Comparison of ENCODE assay signal across 25 cellular contexts in the genomic region with DNA sequence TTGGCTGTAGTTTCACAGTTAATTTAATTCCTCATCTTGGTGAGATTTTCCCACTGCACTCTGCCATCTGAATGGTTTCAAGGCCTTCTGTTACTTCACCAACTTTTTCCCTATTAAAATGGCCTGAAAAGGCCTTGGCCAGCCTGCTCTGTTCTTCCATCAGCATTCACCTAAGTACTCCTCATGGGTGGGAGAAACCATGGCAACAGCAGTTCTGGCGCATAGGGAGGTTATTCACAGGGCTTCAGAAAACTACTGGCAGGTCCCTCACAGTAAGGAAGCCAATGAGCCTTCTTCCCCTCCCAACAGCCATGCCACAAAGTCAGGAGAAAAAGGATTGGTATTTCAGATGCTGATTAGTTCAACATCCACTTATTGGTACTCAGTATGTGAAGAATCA. TPM values are rescaled to one million over a fixed set of nuclear protein-coding genes. Genes with fewer than 3 reads are reported as not detected.
DNase-seq lines count a peak whose midpoint lies in the region; ATAC-seq and TF ChIP-seq lines count a peak whose summit lies in the region.
"Had no signal": no experiment of that assay in that cellular context is flagged by ENCODE, and none has a peak within 500 bp of the region (broad histone marks: within the 10 kb centered on the region; RNA-seq: fewer than 3 reads in every experiment).

No MANE protein-coding gene starts in this region.

- H3K4me1 Mint-ChIP-seq in mesothelial cell of epicardium (peaks cover 18% of the 10 kb centered on the region), immature natural killer cell (no peaks in the 10 kb centered on the region)
- H3K4me1 Mint-ChIP-seq in activated T-helper 17 cell treated with anti-CD3 and anti-CD28 coated beads, Interleukin-2, amount 50 U/mL, for 72 hours, result no peaks in the 10 kb centered on the region

- no peak for ATAC-seq in GM19395 (IDR thresholded peaks at IDR 0.05; ENCODE audit: unreplicated experiment)
- no peak for ATAC-seq in activated T-helper 17 cell treated with anti-CD3 and anti-CD28 coated beads, Interleukin-2, amount 50 U/mL, for 72 hours (replicated peaks)
- ATAC-seq: HepG2, PC-3 had no signal

- no peak overlapping the region for H3K4me3 Mint-ChIP-seq in mesothelial cell of epicardium
- H3K4me3 Mint-ChIP-seq in immature natural killer cell, result no peak overlapping the region
- H3K4me3 Mint-ChIP-seq in activated T-helper 17 cell treated with anti-CD3 and anti-CD28 coated beads, Interleukin-2, amount 50 U/mL, for 72 hours, result no peak overlapping the region

- H3K36me3 Mint-ChIP-seq in mesothelial cell of epicardium, result peaks cover 7% of the 10 kb centered on the region
- H3K36me3 Mint-ChIP-seq in immature natural killer cell, result no peaks in the 10 kb centered on the region
- no peaks in the 10 kb centered on the region for H3K36me3 Mint-ChIP-seq in activated T-helper 17 cell treated with anti-CD3 and anti-CD28 coated beads, Interleukin-2, amount 50 U/mL, for 72 hours (ENCODE audit: low read depth)

- H3K9me3 Mint-ChIP-seq in mesothelial cell of epicardium, result peaks cover 25% of the 10 kb centered on the region
- peaks cover 0 to 1% (median 0%) of the 10 kb centered on the region in 6 donors for H3K9me3 Mint-ChIP-seq in immature natural killer cell
- no peaks in the 10 kb centered on the region for H3K9me3 Mint-ChIP-seq in activated T-helper 17 cell treated with anti-CD3 and anti-CD28 coated beads, Interleukin-2, amount 50 U/mL, for 72 hours

- H3K27ac Mint-ChIP-seq in mesothelial cell of epicardium (peak overlapping the region; percentile 26), immature natural killer cell (no peak overlapping the region)
- no peak overlapping the region for H3K27ac Mint-ChIP-seq in activated T-helper 17 cell treated with anti-CD3 and anti-CD28 coated beads, Interleukin-2, amount 50 U/mL, for 72 hours

- H3K27me3 Mint-ChIP-seq in mesothelial cell of epicardium (ENCODE audit: low read depth) (peaks cover 3% of the 10 kb centered on the region), immature natural killer cell (ENCODE audit: low read depth in 3 of 3) (peaks cover 6 to 21% (median 7%) of the 10 kb centered on the region in 3 donors)
- H3K27me3 Mint-ChIP-seq in activated T-helper 17 cell treated with anti-CD3 and anti-CD28 coated beads, Interleukin-2, amount 50 U/mL, for 72 hours, result peaks cover 24% of the 10 kb centered on the region

- DNase-seq in NCI-H748 (lab: John Stamatoyannopoulos, UW; ENCODE audit: unreplicated experiment), result peak; percentile 70
- DNase-seq in NCI-H748 treated with DMSO at 0.1 percent for 48 hours (lab: John Stamatoyannopoulos, UW), result no peak
- peak; percentile 18 for DNase-seq in cerebellar cortex (ENCODE audit: low spot score)
- no peak for DNase-seq in mesothelial cell of epicardium (ENCODE audit: low spot score in 2 of 2, unreplicated experiment in 2 of 2)
- no peak for DNase-seq in immature natural killer cell
- DNase-seq: 8988T; ACHN; Calu3; DND-41; H7; Karpas-422; NCI-H1105; NCI-H1436 treated with DMSO at 0.1 percent for 48 hours; NCI-H187 treated with DMSO at 0.1 percent for 48 hours; NCI-H446 treated with DMSO at 0.1 percent for 48 hours; NCI-H774; NK-92 treated with Interleukin-12 subunit alpha and Interleukin-12 subunit beta, amount 100 ng/mL, for 24 hours; PC-3; SK-N-SH had no signal

- no peak for TF ChIP-seq CTCF in mesothelial cell of epicardium (IDR thresholded peaks at IDR 0.05; ENCODE audit: unreplicated experiment)

RNA-seq across cellular contexts. Expression of gene GJB2, which starts 17.2 kb away (rescaled TPM):
- 24.4 to 27.2 TPM (median 25.4 TPM) in 3 replicates for total RNA-seq in mesothelial cell of epicardium
- not detected for polyA plus RNA-seq in immature natural killer cell
- total RNA-seq in activated T-helper 17 cell treated with anti-CD3 and anti-CD28 coated beads, Interleukin-2, amount 50 U/mL, for 72 hours, result 10 to 100 TPM; 42.5 to 84.4 TPM
- polyA plus RNA-seq: BJ, SK-N-SH had no signal

RNA-seq across cellular contexts. Expression of gene GJB6, which starts 22.2 kb away (rescaled TPM):
- total RNA-seq in mesothelial cell of epicardium, result 28.6 to 35.4 TPM (median 32.7 TPM) in 3 replicates
- polyA plus RNA-seq in immature natural killer cell, result not detected
- total RNA-seq in activated T-helper 17 cell treated with anti-CD3 and anti-CD28 coated beads, Interleukin-2, amount 50 U/mL, for 72 hours, result 10 to 100 TPM; 16.8 to 53.3 TPM
- total RNA-seq: H7, HepG2, HT1080, M059J had no signal
- polyA plus RNA-seq: BJ, HepG2, SK-N-SH had no signal

RNA-seq across cellular contexts. Expression of gene GJA3, which starts 49.1 kb away (rescaled TPM):
- 4.4 to 5.3 TPM (median 5.2 TPM) in 3 replicates for total RNA-seq in mesothelial cell of epicardium
- not detected for polyA plus RNA-seq in immature natural killer cell
- under 1 TPM; 0.50 to 0.91 TPM for total RNA-seq in activated T-helper 17 cell treated with anti-CD3 and anti-CD28 coated beads, Interleukin-2, amount 50 U/mL, for 72 hours
- total RNA-seq: M059J had no signal
- polyA plus RNA-seq: SK-N-SH had no signal

Comparison
In these comparisons a context has a peak if more than half of its experiments do, and no peak if none do; other contexts are left out.
1. DNase-seq: peak in NCI-H748 (single experiment) and cerebellar cortex (single experiment); none in NCI-H748 treated with DMSO at 0.1 percent for 48 hours (single experiment), mesothelial cell of epicardium (0 of 2) and immature natural killer cell (0 of 3).